35 cellular contexts compared by ENCODE assay signal in genomic region chr19:35365303-35365702, GRCh38. TPM values are rescaled to one million over a fixed set of nuclear protein-coding genes. Genes with fewer than 3 reads are reported as not detected.
"Had no signal": no experiment of that assay in that cellular context is flagged by ENCODE, and none has a peak within 500 bp of the region (broad histone marks: within the 10 kb centered on the region; RNA-seq: fewer than 3 reads in every experiment).

No MANE protein-coding gene starts in this region.

- H3K4me3 ChIP-seq: colonic mucosa, gastroesophageal sphincter, heart left ventricle, hepatocyte, neural progenitor cell, prostate gland, right atrium auricular region, smooth muscle cell, testis, tibial nerve, vagina had no signal

- FAIRE-seq: kidney had no signal

- H3K36me3 Mint-ChIP-seq: neural progenitor cell; stimulated activated effector memory CD8-positive, alpha-beta T cell treated with anti-CD3 and anti-CD28 coated beads, Interleukin-12 subunit alpha, Interleukin-12 subunit beta, amount 100 ng/mL, for 72 hours had no signal

- H3K4me3 Mint-ChIP-seq: dendritic cell treated with granulocyte-macrophage colony-stimulating factor and Interleukin-4, amounts not matched to agents 40 ng/mL and 50 ng/mL, for 4 days; endodermal cell; naive thymus-derived CD4-positive, alpha-beta T cell; nephron; neural progenitor cell; stimulated activated effector memory CD8-positive, alpha-beta T cell treated with anti-CD3 and anti-CD28 coated beads, Interleukin-12 subunit alpha, Interleukin-12 subunit beta, amount 100 ng/mL, for 72 hours had no signal

- H3K4me1 Mint-ChIP-seq: endodermal cell; nephron; stimulated activated effector memory CD8-positive, alpha-beta T cell treated with anti-CD3 and anti-CD28 coated beads, Interleukin-12 subunit alpha, Interleukin-12 subunit beta, amount 100 ng/mL, for 72 hours had no signal

- H3K36me3 ChIP-seq: colonic mucosa, gastroesophageal sphincter, heart left ventricle, neural progenitor cell, prostate gland, right atrium auricular region, tibial nerve, vagina had no signal

- H3K27ac Mint-ChIP-seq: dendritic cell treated with granulocyte-macrophage colony-stimulating factor and Interleukin-4, amounts not matched to agents 40 ng/mL and 50 ng/mL, for 4 days; endodermal cell; nephron; neural progenitor cell; stimulated activated effector memory CD8-positive, alpha-beta T cell treated with anti-CD3 and anti-CD28 coated beads, Interleukin-12 subunit alpha, Interleukin-12 subunit beta, amount 100 ng/mL, for 72 hours had no signal

- ATAC-seq: esophagus mucosa; foreskin keratinocyte; gastroesophageal sphincter; heart left ventricle; left lobe of liver; naive thymus-derived CD4-positive, alpha-beta T cell; sciatic nerve; stimulated activated effector memory CD8-positive, alpha-beta T cell treated with anti-CD3 and anti-CD28 coated beads, Interleukin-12 subunit alpha, Interleukin-12 subunit beta, amount 100 ng/mL, for 72 hours had no signal

- H3K27me3 ChIP-seq: colonic mucosa, hepatocyte, neural progenitor cell, right atrium auricular region, testis, vagina had no signal

- H3K27me3 Mint-ChIP-seq: dendritic cell treated with granulocyte-macrophage colony-stimulating factor and Interleukin-4, amounts not matched to agents 40 ng/mL and 50 ng/mL, for 4 days had no signal

- DNase-seq: colonic mucosa; effector CD8-positive, alpha-beta T cell; endodermal cell; foreskin keratinocyte; heart left ventricle; kidney; mesenchymal stem cell; midbrain; naive thymus-derived CD4-positive, alpha-beta T cell; stimulated activated CD4-positive, alpha-beta T cell treated with anti-CD3 and anti-CD28 coated beads, Interleukin-12 subunit alpha, Interleukin-12 subunit beta, amount 100 ng/mL, for 4 hours; stimulated activated CD4-positive, alpha-beta T cell treated with anti-CD3 and anti-CD28 coated beads, Interleukin-1b, Interleukin-23, amount 100 ng/mL, for 48 hours; stimulated activated CD4-positive, alpha-beta T cell treated with anti-CD3 and anti-CD28 coated beads, Interleukin-4, amount 100 ng/mL, for 1 hour; stimulated activated naive CD4-positive, alpha-beta T cell treated with Interleukin-2 at 50 U/mL for 16 hours; substantia nigra; testis had no signal

- H3K9me3 Mint-ChIP-seq: dendritic cell treated with granulocyte-macrophage colony-stimulating factor and Interleukin-4, amounts not matched to agents 40 ng/mL and 50 ng/mL, for 4 days; endodermal cell; nephron; neural progenitor cell; stimulated activated effector memory CD8-positive, alpha-beta T cell treated with anti-CD3 and anti-CD28 coated beads, Interleukin-12 subunit alpha, Interleukin-12 subunit beta, amount 100 ng/mL, for 72 hours had no signal

RNA-seq across cellular contexts. Expression of gene GPR42, which starts 5.6 kb away (rescaled TPM):
- total RNA-seq: colonic mucosa, endodermal cell, esophagus mucosa, fibroblast of lung, foreskin keratinocyte, gastroesophageal sphincter, heart left ventricle, hepatocyte, kidney, left lobe of liver, lower leg skin, lung microvascular endothelial cell, mucosa of gallbladder, osteoblast, prostate gland, right atrium auricular region, smooth muscle cell, testis, tibial nerve, ureter, vagina had no signal

RNA-seq across cellular contexts. Expression of gene FFAR3, which starts 7.0 kb away (rescaled TPM):
- total RNA-seq: endodermal cell, esophagus mucosa, fibroblast of lung, foreskin keratinocyte, kidney, left lobe of liver, lower leg skin, osteoblast, right atrium auricular region, smooth muscle cell, ureter, vagina had no signal

RNA-seq across cellular contexts. Expression of gene FFAR1, which starts 17.6 kb away (rescaled TPM):
- total RNA-seq: colonic mucosa, endodermal cell, esophagus mucosa, fibroblast of lung, foreskin keratinocyte, gastroesophageal sphincter, heart left ventricle, hepatocyte, kidney, left lobe of liver, lower leg skin, lung microvascular endothelial cell, mucosa of gallbladder, osteoblast, right atrium auricular region, sciatic nerve, smooth muscle cell, ureter, vagina had no signal

RNA-seq across cellular contexts. Expression of gene CD22, which starts 36.3 kb away (rescaled TPM):
- total RNA-seq: endodermal cell, foreskin keratinocyte, lung microvascular endothelial cell, osteoblast, smooth muscle cell had no signal
